In the genomic region with DNA sequence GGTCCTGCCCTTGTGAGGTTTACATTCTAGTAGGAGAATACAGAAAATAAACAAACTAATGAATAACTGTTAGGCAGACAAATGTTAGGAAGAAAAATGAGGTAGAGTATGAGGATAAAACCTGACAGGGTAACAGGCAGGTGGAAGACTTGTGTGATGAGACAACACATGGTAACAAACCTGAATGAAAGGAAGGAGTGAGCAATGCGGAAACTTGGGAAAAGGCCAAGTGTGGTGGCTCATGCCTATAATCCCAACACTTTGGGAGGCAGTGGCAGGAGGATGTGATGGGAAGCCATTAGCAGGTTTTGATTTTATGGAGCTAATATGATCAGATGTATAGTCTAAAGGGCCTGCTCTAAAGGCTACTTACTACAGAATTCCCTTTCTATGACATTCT, we compare ENCODE assay signal across 23 cellular contexts.
DNase-seq lines count a peak whose midpoint lies in the region; ATAC-seq and TF ChIP-seq lines count a peak whose summit lies in the region.
"Had no signal": no experiment of that assay in that cellular context is flagged by ENCODE, and none has a peak within 500 bp of the region (broad histone marks: within the 10 kb centered on the region; RNA-seq: fewer than 3 reads in every experiment).

No MANE protein-coding gene starts in this region.

- BruUV-seq in PC-3 (replicated peaks; lab: Mats Ljungman, UMichigan) = no TSS peak

- H3K9ac ChIP-seq in PC-3 (ENCODE audit: low read length) = no peak overlapping the region

- no peak for TF ChIP-seq CTCF in CD8-positive, alpha-beta T cell (IDR thresholded peaks at IDR 0.05)
- TF ChIP-seq CTCF in PC-3 (conservative IDR thresholded peaks at IDR 0.05; ENCODE audit: low read depth, low read length) = no peak

- CTCF ChIA-PET in CD8-positive, alpha-beta T cell (lab: Charles Lee) = no interaction called here
- CTCF ChIA-PET in PC-3 (lab: Charles Lee) = no interaction called here

- H3K4me1 ChIP-seq in CD8-positive, alpha-beta T cell (ENCODE audit: insufficient read depth, low read length) = no peaks in the 10 kb centered on the region
- H3K4me1 ChIP-seq in PC-3 (ENCODE audit: insufficient read depth, low read length) = peaks cover 8% of the 10 kb centered on the region; the same call in 1 of the 2 replicates
- H3K4me1 ChIP-seq: body of pancreas, upper lobe of right lung had no signal

- no peaks in the 10 kb centered on the region for H3K9me3 ChIP-seq in CD8-positive, alpha-beta T cell (ENCODE audit: low read length)
- no peaks in the 10 kb centered on the region for H3K9me3 ChIP-seq in PC-3 (ENCODE audit: low read length)
- H3K9me3 ChIP-seq: body of pancreas, ovary, upper lobe of right lung had no signal

- no peaks in the 10 kb centered on the region for H3F3A ChIP-seq in PC-3 (ENCODE audit: low read length, unreplicated experiment)

- peaks cover 9% of the 10 kb centered on the region for H3K36me3 ChIP-seq in CD8-positive, alpha-beta T cell (ENCODE audit: insufficient read depth, low read length)
- peaks cover 19% of the 10 kb centered on the region for H3K36me3 ChIP-seq in PC-3 (ENCODE audit: low read depth, low read length)
- H3K36me3 ChIP-seq: ovary had no signal

- no peaks in the 10 kb centered on the region for H3K27me3 ChIP-seq in CD8-positive, alpha-beta T cell (ENCODE audit: insufficient read depth, low read length)
- H3K27me3 ChIP-seq in PC-3 (ENCODE audit: low read length) = no peaks in the 10 kb centered on the region
- H3K27me3 ChIP-seq: body of pancreas, ovary, upper lobe of right lung had no signal

- no peaks in the 10 kb centered on the region for H3K9me2 ChIP-seq in PC-3 (replicated peaks; ENCODE audit: low read length)

- intact Hi-C loops in CD8-positive, alpha-beta T cell (cut with DNase I, micrococcal nuclease) = loop anchor here in 1 of 2 experiments (10.0 kb wide), 1 partner anchor 73 kb away; a partner anchor contains a TSS
- intact Hi-C loops in PC-3 (cut with micrococcal nuclease) = no loop called here

- H3K4me2 ChIP-seq in PC-3 (ENCODE audit: low read length) = no peak overlapping the region

- H3K9me3 Mint-ChIP-seq in CD8-positive, alpha-beta T cell = peaks cover 9% of the 10 kb centered on the region

- H3K36me3 Mint-ChIP-seq in CD8-positive, alpha-beta T cell = peaks cover 74% of the 10 kb centered on the region

- H3K27me3 Mint-ChIP-seq in CD8-positive, alpha-beta T cell (ENCODE audit: low read depth) = no peaks in the 10 kb centered on the region
- H3K27me3 Mint-ChIP-seq: memory B cell had no signal

- H3K4me1 Mint-ChIP-seq in CD8-positive, alpha-beta T cell (ENCODE audit: low read depth) = no peaks in the 10 kb centered on the region
- H3K4me1 Mint-ChIP-seq: immature natural killer cell; memory B cell; neural crest cell; stimulated activated effector memory CD8-positive, alpha-beta T cell treated with anti-CD3 and anti-CD28 coated beads, Interleukin-12 subunit alpha, Interleukin-12 subunit beta, amount 100 ng/mL, for 72 hours had no signal

- no peaks in the 10 kb centered on the region for H4K20me1 ChIP-seq in PC-3 (ENCODE audit: low read length)

- H3K4me3 ChIP-seq in CD8-positive, alpha-beta T cell (ENCODE audit: low read depth, low read length) = no peak overlapping the region
- H3K4me3 ChIP-seq in PC-3 (ENCODE audit: low read length) = no peak overlapping the region
- H3K4me3 ChIP-seq: body of pancreas, ovary, upper lobe of right lung had no signal

- no peak overlapping the region for H3K4me3 Mint-ChIP-seq in CD8-positive, alpha-beta T cell
- H3K4me3 Mint-ChIP-seq: activated T-cell treated with anti-CD3 and anti-CD28 coated beads, Interleukin-2, amount 50 U/mL, for 4 hours; immature natural killer cell; memory B cell; neural crest cell; stimulated activated effector memory CD8-positive, alpha-beta T cell treated with anti-CD3 and anti-CD28 coated beads, Interleukin-12 subunit alpha, Interleukin-12 subunit beta, amount 100 ng/mL, for 72 hours; T-helper 2 cell treated with Interferon-gamma antibody and Interleukin-4, amounts not matched to agents 5 μg/mL and 100 μg/mL, for 36 hours had no signal

- H3K79me2 ChIP-seq in PC-3 (ENCODE audit: low read length) = no peaks in the 10 kb centered on the region

- POLR2A ChIA-PET in CD8-positive, alpha-beta T cell (lab: Charles Lee) = no interaction called here
- POLR2A ChIA-PET in PC-3 (lab: Charles Lee; ENCODE audit: unreplicated experiment) = no interaction called here

- H3K27ac Mint-ChIP-seq in CD8-positive, alpha-beta T cell = peak overlapping the region; percentile 5
- H3K27ac Mint-ChIP-seq: memory B cell; stimulated activated effector memory CD8-positive, alpha-beta T cell treated with anti-CD3 and anti-CD28 coated beads, Interleukin-12 subunit alpha, Interleukin-12 subunit beta, amount 100 ng/mL, for 72 hours; T-helper 2 cell treated with Interferon-gamma antibody and Interleukin-4, amounts not matched to agents 5 μg/mL and 100 μg/mL, for 36 hours had no signal

- no peak overlapping the region for H3K27ac ChIP-seq in CD8-positive, alpha-beta T cell (ENCODE audit: low read depth, low read length)
- no peak overlapping the region for H3K27ac ChIP-seq in PC-3 (ENCODE audit: low read length)
- H3K27ac ChIP-seq: body of pancreas, ovary, upper lobe of right lung had no signal

- H2AFZ ChIP-seq in PC-3 (ENCODE audit: low read length) = no peak overlapping the region

- no peak for DNase-seq in CD8-positive, alpha-beta T cell
- DNase-seq in ELR (ENCODE audit: low read depth) (peak; percentile 32), PC-3 (peak; percentile 72), NCI-H146 (lab: John Stamatoyannopoulos, UW) (no peak), NOMO-1 treated with dmso at 0.1 percent for 144 hours (lab: John Stamatoyannopoulos, UW; ENCODE audit: unreplicated experiment) (no peak), NCI-H1436 (lab: John Stamatoyannopoulos, UW) (no peak)
- DNase-seq: activated CD4-positive, alpha-beta T cell treated with anti-CD3 and anti-CD28 coated beads for 4 hours; activated T-cell treated with anti-CD3 and anti-CD28 coated beads, Interleukin-2, amount 50 U/mL, for 4 hours; body of pancreas; C1 segment of cervical spinal cord; GF-D8; immature natural killer cell; KG1; NCI-H1436 treated with DMSO at 0.1 percent for 48 hours; NCI-H226; ovary; stimulated activated CD4-positive, alpha-beta T cell treated with anti-CD3 and anti-CD28 coated beads, Interleukin-15, amount 100 ng/mL, for 24 hours; upper lobe of right lung had no signal

- ATAC-seq in CD8-positive, alpha-beta T cell = no peak
- ATAC-seq in PC-3 (peak; percentile 62), esophagus mucosa (peak; percentile 57)
- ATAC-seq: activated T-cell treated with anti-CD3 and anti-CD28 coated beads, Interleukin-2, amount 50 U/mL, for 4 hours; body of pancreas; stimulated activated effector memory CD8-positive, alpha-beta T cell treated with anti-CD3 and anti-CD28 coated beads, Interleukin-12 subunit alpha, Interleukin-12 subunit beta, amount 100 ng/mL, for 72 hours had no signal

Comparison
In these comparisons a context has a peak if more than half of its experiments do, and no peak if none do; other contexts are left out.
1. DNase-seq: peak in ELR (single experiment) and PC-3 (single experiment); none in CD8-positive, alpha-beta T cell (0 of 7), NCI-H146 (single experiment), NOMO-1 treated with dmso at 0.1 percent for 144 hours (single experiment) and NCI-H1436 (single experiment).